Comparison of ENCODE assay signal across 8 cellular contexts in genomic region chr4:20422398-20422797, GRCh38.
DNase-seq lines count a peak whose midpoint lies in the region; ATAC-seq, FAIRE-seq and TF ChIP-seq lines count a peak whose summit lies in the region.

No MANE protein-coding gene starts in this region.

- H3K36me3 Mint-ChIP-seq in type B pancreatic cell: no peaks in the 10 kb centered on the region

- peak; percentile 62 for ATAC-seq in Right ventricle myocardium inferior
- peak; percentile 90 for ATAC-seq in HCT116
- ATAC-seq in HepG2: peak; percentile 91

- no peaks in the 10 kb centered on the region for H3K9me3 ChIP-seq in right atrium auricular region
- H3K9me3 ChIP-seq in HCT116 (ENCODE audit: control insufficient read depth in 1 of 2, insufficient read depth in 1 of 2, low read depth in 1 of 2, low read length in 2 of 2): no peaks in the 10 kb centered on the region
- no peaks in the 10 kb centered on the region for H3K9me3 ChIP-seq in mammary epithelial cell (replicated peaks; ENCODE audit: insufficient read depth, low read length)
- H3K9me3 ChIP-seq in HepG2 (ENCODE audit: low read length): no peaks in the 10 kb centered on the region

- WGBS in mammary epithelial cell (ENCODE audit: low coverage, missing lambda C conversion rate): 4% methylated on average over 2 of the region's 2 CpGs
- 0% methylated on average over 2 of the region's 2 CpGs for WGBS in HepG2 (ENCODE audit: low lambda C conversion rate)

- no peaks in the 10 kb centered on the region for H3K9me2 ChIP-seq in HCT116 (ENCODE audit: insufficient read depth)

- H3K4me3 ChIP-seq in right atrium auricular region (no peak overlapping the region), HCT116 (replicated peaks in 1 of 2; ENCODE audit: low read depth in 1 of 2, low read length in 2 of 2) (no peak overlapping the region), mammary epithelial cell (replicated peaks in 1 of 3; ENCODE audit: insufficient read depth in 1 of 3, low read depth in 2 of 3, low read length in 3 of 3) (no peak overlapping the region), HepG2 (replicated peaks in 1 of 3; ENCODE audit: insufficient read depth in 1 of 3, low read depth in 2 of 3, low read length in 3 of 3) (no peak overlapping the region)

- POLR2A ChIA-PET in HCT116 (lab: Charles Lee) (no interaction called here), HepG2 (lab: Yijun Ruan, JAX) (no interaction called here)

- H3K27ac ChIP-seq in right atrium auricular region: no peak overlapping the region
- no peak overlapping the region for H3K27ac ChIP-seq in HCT116 (ENCODE audit: low read depth, low read length)
- H3K27ac ChIP-seq in mammary epithelial cell (ENCODE audit: insufficient read depth, low read depth, low read length): no peak overlapping the region
- H3K27ac ChIP-seq in HepG2 (ENCODE audit: extremely low read length, insufficient read depth, low read length): no peak overlapping the region

- DNase-seq in Right ventricle myocardium inferior (ENCODE audit: missing footprints): no peak
- no peak for DNase-seq in right atrium auricular region (ENCODE audit: low spot score)
- peak; percentile 47 for DNase-seq in HCT116 (ENCODE audit: low read depth, low spot score)
- DNase-seq in Kasumi-1 (lab: John Stamatoyannopoulos, UW): peak; percentile 33 to 67
- DNase-seq in SHP77 (lab: John Stamatoyannopoulos, UW): peak; percentile 38 to 46
- DNase-seq in mammary epithelial cell: peak; percentile 31
- peak; percentile 25 for DNase-seq in HepG2 (ENCODE audit: low spot score)
- DNase-seq in type B pancreatic cell (ENCODE audit: extremely low spot score, unreplicated experiment): no peak

- H3K9ac ChIP-seq in HCT116 (ENCODE audit: low read length): no peak overlapping the region
- H3K9ac ChIP-seq in mammary epithelial cell (ENCODE audit: insufficient read depth, low read length): no peak overlapping the region
- H3K9ac ChIP-seq in HepG2 (ENCODE audit: insufficient read depth, low read depth, low read length): no peak overlapping the region

- peak in 1 of 2 donors; percentile 71 for TF ChIP-seq CTCF in right atrium auricular region (IDR thresholded peaks at IDR 0.05)
- TF ChIP-seq CTCF in HCT116 (IDR thresholded peaks at IDR 0.05 in 2 of 3, conservative IDR thresholded peaks at IDR 0.05 in 1 of 3; ENCODE audit: borderline replicate concordance in 1 of 3, insufficient read depth in 1 of 3, low read depth in 2 of 3, low read length in 2 of 3): peak; percentile 38 to 55 (median 50); a peak in 5 of 6 replicates
- peak; percentile 32 to 63 for TF ChIP-seq CTCF in mammary epithelial cell (conservative IDR thresholded peaks at IDR 0.05 in 1 of 2, IDR thresholded peaks at IDR 0.05 in 1 of 2; ENCODE audit: extremely low read depth in 1 of 2, insufficient read depth in 1 of 2, low read depth in 1 of 2, low read length in 2 of 2)
- TF ChIP-seq CTCF in HepG2 (CRISPR knock-in tag; IDR thresholded peaks at IDR 0.05): peak; percentile 67
- TF ChIP-seq CTCF in type B pancreatic cell (conservative IDR thresholded peaks at IDR 0.05): peak; percentile 81

- H3K27me3 ChIP-seq in right atrium auricular region (no peaks in the 10 kb centered on the region), HCT116 (ENCODE audit: insufficient read depth, low read length) (0 out of 2 replicates have a peak, but pooled peaks cover 7% of the 10 kb centered on the region), mammary epithelial cell (ENCODE audit: insufficient read depth, low read length) (no peaks in the 10 kb centered on the region), HepG2 (ENCODE audit: control insufficient read depth in 1 of 2, insufficient read depth in 2 of 2, low read length in 2 of 2) (no peaks in the 10 kb centered on the region)

- no peak overlapping the region for H3K4me3 Mint-ChIP-seq in type B pancreatic cell

- H3K27me3 Mint-ChIP-seq in type B pancreatic cell: peaks cover 9% of the 10 kb centered on the region

- TF ChIP-seq EP300 in HepG2 (IDR thresholded peaks at IDR 0.05; ENCODE audit: low read depth in 2 of 2, low read length in 2 of 2) (no peak), HepG2 (CRISPR knock-in tag; IDR thresholded peaks at IDR 0.05; ENCODE audit: borderline replicate concordance) (no peak)

- CTCF ChIA-PET in HCT116 (lab: Charles Lee) (interaction anchor here (0.9 to 1.5 kb wide), 3 partner anchors 14 to 263 kb away, joined by 3 to 6 read pairs (median 4); no protein-coding TSS in a partner anchor), mammary epithelial cell (lab: Charles Lee; ENCODE audit: low non-redundant PET) (interaction anchor here (0.7 kb wide), 1 partner anchor 124 kb away, joined by 3 read pairs; no protein-coding TSS in a partner anchor), HepG2 (lab: Yijun Ruan, JAX; ENCODE audit: low intra/inter-chr PET ratio, low total read pairs) (interaction anchor here (1.2 kb wide), 1 partner anchor 263 kb away, joined by 5 read pairs; no protein-coding TSS in a partner anchor)

- H3K27ac Mint-ChIP-seq in type B pancreatic cell: no peak overlapping the region

- BruUV-seq in HCT116 (replicated peaks; lab: Mats Ljungman, UMichigan): no TSS peak
- BruUV-seq in mammary epithelial cell (replicated peaks; lab: Mats Ljungman, UMichigan): no TSS peak
- no TSS peak for BruUV-seq in HepG2 (replicated peaks; lab: Mats Ljungman, UMichigan)

- H3K79me2 ChIP-seq in HCT116 (ENCODE audit: insufficient read depth, low read length) (no peaks in the 10 kb centered on the region), mammary epithelial cell (ENCODE audit: insufficient read depth, low read length) (no peaks in the 10 kb centered on the region), HepG2 (ENCODE audit: insufficient read depth, low read length) (no peaks in the 10 kb centered on the region)

- in situ Hi-C loops in mammary epithelial cell (cut with MboI; ENCODE audit: low sequenced_read_pairs in 2 of 2) (loop anchor here (5.0 kb wide), 3 partner anchors 115 to 265 kb away; no protein-coding TSS in a partner anchor), HepG2 (cut with HindIII; ENCODE audit: extremely low pct_ligation_motif_present, low pct_unique_long_range_greater_than_20kb) (loop anchor here (5.0 kb wide), 2 partner anchors 125 to 265 kb away; no protein-coding TSS in a partner anchor)

- H3K4me2 ChIP-seq in HCT116 (ENCODE audit: low read length): no peak overlapping the region
- H3K4me2 ChIP-seq in mammary epithelial cell (ENCODE audit: insufficient read depth, low read depth, low read length): no peak overlapping the region
- H3K4me2 ChIP-seq in HepG2 (ENCODE audit: low read depth, low read length): no peak overlapping the region

- H3K36me3 ChIP-seq in right atrium auricular region: no peaks in the 10 kb centered on the region
- H3K36me3 ChIP-seq in HCT116 (ENCODE audit: control insufficient read depth in 1 of 2, insufficient read depth in 2 of 2, low read length in 2 of 2): no peaks in the 10 kb centered on the region
- no peaks in the 10 kb centered on the region for H3K36me3 ChIP-seq in mammary epithelial cell (ENCODE audit: insufficient read depth, low read length)
- H3K36me3 ChIP-seq in HepG2 (replicated peaks in 1 of 2; ENCODE audit: control insufficient read depth in 1 of 2, insufficient read depth in 2 of 2, low read length in 2 of 2): no peaks in the 10 kb centered on the region

- no peak overlapping the region for H2AFZ ChIP-seq in HCT116 (ENCODE audit: low read depth, low read length, poor library complexity, severe bottlenecking)
- H2AFZ ChIP-seq in mammary epithelial cell (ENCODE audit: low read depth, low read length): no peak overlapping the region
- H2AFZ ChIP-seq in HepG2 (ENCODE audit: low read length): no peak overlapping the region

- H3K9me3 Mint-ChIP-seq in type B pancreatic cell: no peaks in the 10 kb centered on the region

- H4K20me1 ChIP-seq in HCT116 (ENCODE audit: insufficient read depth): no peaks in the 10 kb centered on the region
- H4K20me1 ChIP-seq in mammary epithelial cell (ENCODE audit: insufficient read depth, low read length): no peaks in the 10 kb centered on the region
- no peaks in the 10 kb centered on the region for H4K20me1 ChIP-seq in HepG2 (ENCODE audit: insufficient read depth, low read length)

- peak; percentile 60 for TF ChIP-seq RAD21 in HCT116 (IDR thresholded peaks at IDR 0.05; ENCODE audit: low read depth)
- TF ChIP-seq RAD21 in HepG2 (CRISPR knock-in tag; IDR thresholded peaks at IDR 0.05): no peak

- dilution Hi-C loops in mammary epithelial cell (cut with HindIII; ENCODE audit: low sequenced_read_pairs): loop anchor here (25.0 kb wide), 1 partner anchor 265 kb away; no protein-coding TSS in a partner anchor

- intact Hi-C loops in Right ventricle myocardium inferior (cut with DNase I): loop anchor here (5.0 to 10.0 kb wide), 2 partner anchors 125 to 262 kb away; no protein-coding TSS in a partner anchor
- intact Hi-C loops in HCT116 (cut with micrococcal nuclease): loop anchor here (1.0 to 10.0 kb wide), 4 partner anchors 122 to 1728 kb away; no protein-coding TSS in a partner anchor
- intact Hi-C loops in mammary epithelial cell (cut with micrococcal nuclease): loop anchor here (1.0 to 10.0 kb wide), 4 partner anchors 122 to 1738 kb away; no protein-coding TSS in a partner anchor
- intact Hi-C loops in HepG2 (cut with micrococcal nuclease; ENCODE audit: unreplicated experiment): loop anchor here (1.0 kb wide), 2 partner anchors 122 to 263 kb away; no protein-coding TSS in a partner anchor

- peak; percentile 12 for FAIRE-seq in HepG2 (lab: Jason Lieb, UNC)

- RAD21 ChIA-PET in HCT116 (lab: Charles Lee; ENCODE audit: low non-redundant PET in 1 of 2, low total read pairs in 2 of 2, uncharacterized antibody in 2 of 2, unreplicated experiment in 2 of 2): no interaction called here

- H3K4me1 Mint-ChIP-seq in type B pancreatic cell (ENCODE audit: unreplicated experiment): peaks cover 11% of the 10 kb centered on the region

- no peak for TF ChIP-seq POLR2A in HCT116 (IDR thresholded peaks at IDR 0.05; ENCODE audit: borderline replicate concordance, extremely low read depth, insufficient read depth, insufficient read length)
- no peak for TF ChIP-seq POLR2A in HepG2 (IDR thresholded peaks at IDR 0.05; ENCODE audit: insufficient read depth in 1 of 2, low read depth in 2 of 2, low read length in 2 of 2)

- H3K4me1 ChIP-seq in right atrium auricular region: no peaks in the 10 kb centered on the region
- H3K4me1 ChIP-seq in HCT116 (ENCODE audit: control insufficient read depth in 1 of 2, insufficient read depth in 2 of 2, low read length in 2 of 2): 0 out of 4 replicates have a peak, but pooled peaks cover 0 to 2% of the 10 kb centered on the region in 2 experiments
- H3K4me1 ChIP-seq in mammary epithelial cell (ENCODE audit: insufficient read depth, low read length): no peaks in the 10 kb centered on the region
- no peaks in the 10 kb centered on the region for H3K4me1 ChIP-seq in HepG2 (ENCODE audit: insufficient read depth, low read length)

TF ChIP-seq in HCT116, 20 proteins besides CTCF, POLR2A, EP300 and RAD21 (continues in another document):
- TF ChIP-seq ZFX (IDR thresholded peaks at IDR 0.05) (no peak), SP1 (IDR thresholded peaks at IDR 0.05; ENCODE audit: low read depth) (no peak), SRF (IDR thresholded peaks at IDR 0.05; ENCODE audit: low read depth) (no peak)

TF ChIP-seq in HepG2, 621 proteins besides CTCF, POLR2A, EP300 and RAD21 (continues in another document):
- peak; percentile 66 for TF ChIP-seq SMC3 (IDR thresholded peaks at IDR 0.05; ENCODE audit: low read length)

Comparison
In these comparisons a context has a peak if more than half of its experiments do, and no peak if none do; other contexts are left out.
1. DNase-seq: peak in HCT116 (single experiment), Kasumi-1 (2 of 2), SHP77 (2 of 2), mammary epithelial cell (single experiment) and HepG2 (single experiment); none in Right ventricle myocardium inferior (single experiment), right atrium auricular region (single experiment) and type B pancreatic cell (single experiment).
2. Peak in every context shown above with its lines, with median percentiles within 50 percentile points of each other: ATAC-seq.